Comparison of ENCODE assay signal across 27 cellular contexts in the genomic region with DNA sequence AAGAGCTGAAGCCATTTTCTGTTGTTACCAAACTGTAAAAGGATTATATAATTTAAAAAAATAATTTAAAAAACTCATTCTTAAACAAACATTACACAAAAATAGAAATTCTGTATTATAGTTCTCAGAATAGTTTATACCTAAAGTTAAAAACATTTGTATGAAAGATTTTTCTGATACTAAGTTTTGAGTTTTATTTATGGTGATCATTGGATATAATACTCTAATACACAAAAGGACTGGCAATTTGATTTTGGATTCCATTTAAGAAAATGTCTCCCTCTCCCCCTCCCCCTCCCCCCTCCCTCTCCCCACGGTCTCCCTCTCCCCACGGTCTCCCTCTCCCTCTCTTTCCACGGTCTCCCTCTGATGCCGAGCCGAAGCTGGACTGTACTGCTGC.
"Had no signal": no experiment of that assay in that cellular context is flagged by ENCODE, and none has a peak within 500 bp of the region (broad histone marks: within the 10 kb centered on the region; RNA-seq: fewer than 3 reads in every experiment).

No MANE protein-coding gene starts in this region.

- FAIRE-seq: keratinocyte, pancreas, small intestine, urothelium cell line had no signal

- H3K27ac ChIP-seq: pancreas, prostate gland, sigmoid colon, suprapubic skin, thoracic aorta, tibial artery, upper lobe of right lung had no signal

- H3K4me3 ChIP-seq: mucosa of descending colon, pancreas, prostate gland, sigmoid colon, spleen, suprapubic skin, thoracic aorta, tibial artery, upper lobe of right lung had no signal

- H3K27me3 ChIP-seq: pancreas, sigmoid colon, spleen, suprapubic skin, tibial artery, upper lobe of right lung had no signal

- ATAC-seq: left cardiac atrium; left lobe of liver; mucosa of descending colon; naive thymus-derived CD4-positive, alpha-beta T cell; natural killer cell treated with Interleukin-12 subunit alpha and Interleukin-12 subunit beta and Interleukin-15 and Interleukin-18, amount 100 ng/mL, for 72 hours; pancreas; right cardiac atrium; stimulated activated effector memory CD8-positive, alpha-beta T cell treated with anti-CD3 and anti-CD28 coated beads, Interleukin-12 subunit alpha, Interleukin-12 subunit beta, amount 100 ng/mL, for 72 hours; upper lobe of right lung had no signal

- DNase-seq: hippocampal formation; kidney glomerular epithelial cell; left cardiac atrium; midbrain; mucosa of descending colon; naive thymus-derived CD4-positive, alpha-beta T cell; nucleus accumbens; pancreas; posterior cingulate gyrus; retina; right cardiac atrium; sigmoid colon; small intestine; spleen; stimulated activated CD4-positive, alpha-beta T cell treated with anti-CD3 and anti-CD28 coated beads, Interleukin-4, amount 100 ng/mL, for 24 hours; stimulated activated naive CD4-positive, alpha-beta T cell; tibial artery; trophoblast cell; upper lobe of right lung had no signal

- H3K36me3 ChIP-seq: prostate gland had no signal

- H3K4me1 ChIP-seq: pancreas, prostate gland, sigmoid colon, spleen, suprapubic skin, tibial artery, upper lobe of right lung had no signal

- H3K9me3 ChIP-seq: mucosa of descending colon, pancreas, prostate gland, sigmoid colon, spleen, suprapubic skin, thoracic aorta, tibial artery, upper lobe of right lung had no signal
